Comparison of ENCODE assay signal across 18 cellular contexts in the genomic region with DNA sequence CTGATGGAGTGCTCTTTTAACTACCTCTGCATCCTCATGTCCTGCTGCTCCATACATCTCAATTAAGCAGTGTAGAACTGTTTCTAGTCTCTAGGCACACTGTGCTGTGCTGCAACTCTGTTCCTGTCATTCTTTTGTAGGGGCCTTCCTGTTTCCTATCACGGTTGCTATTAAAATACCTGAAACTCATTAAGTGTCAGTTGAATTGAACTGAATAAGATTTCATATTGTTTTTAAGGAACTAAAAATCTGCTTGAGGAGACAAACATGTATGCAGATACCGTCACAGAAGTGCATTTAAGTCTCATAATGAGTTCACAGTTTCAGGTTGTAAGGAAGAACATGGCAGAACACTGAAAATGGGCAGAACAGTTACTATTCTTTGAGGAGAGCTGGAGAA.
DNase-seq lines count a peak whose midpoint lies in the region; ATAC-seq and TF ChIP-seq lines count a peak whose summit lies in the region.
"Had no signal": no experiment of that assay in that cellular context is flagged by ENCODE, and none has a peak within 500 bp of the region (broad histone marks: within the 10 kb centered on the region; RNA-seq: fewer than 3 reads in every experiment).

No MANE protein-coding gene starts in this region.

- no peaks in the 10 kb centered on the region for H3K4me1 ChIP-seq in CD8-positive, alpha-beta memory T cell (ENCODE audit: insufficient read depth, low read length)

- no peak overlapping the region for H3K4me3 Mint-ChIP-seq in brain
- H3K4me3 Mint-ChIP-seq in CD8-positive, alpha-beta memory T cell = no peak overlapping the region
- H3K4me3 Mint-ChIP-seq: activated naive CD4-positive, alpha-beta T cell treated with anti-CD3 and anti-CD28 coated beads, Interleukin-2, amount 50 U/mL, for 24 hours; naive B cell had no signal

- TF ChIP-seq CTCF in brain (conservative IDR thresholded peaks at IDR 0.05) = no peak

- POLR2A ChIA-PET in CD8-positive, alpha-beta memory T cell (lab: Charles Lee) = no interaction called here

- no peaks in the 10 kb centered on the region for H3K27me3 Mint-ChIP-seq in brain
- H3K27me3 Mint-ChIP-seq in CD8-positive, alpha-beta memory T cell = peaks cover 5 to 9% of the 10 kb centered on the region in 2 donors

- H3K27me3 ChIP-seq in CD8-positive, alpha-beta memory T cell (ENCODE audit: insufficient read depth, low read length, poor library complexity, severe bottlenecking) = no peaks in the 10 kb centered on the region

- H3K9me3 ChIP-seq in CD8-positive, alpha-beta memory T cell (ENCODE audit: low read length) = no peaks in the 10 kb centered on the region

- ATAC-seq in GM18517 (IDR thresholded peaks at IDR 0.05; ENCODE audit: unreplicated experiment) (peak; percentile 93), GM21447 (IDR thresholded peaks at IDR 0.05; ENCODE audit: unreplicated experiment) (peak; percentile 78), HG03025 (IDR thresholded peaks at IDR 0.05; ENCODE audit: low FRiP score, unreplicated experiment) (peak; percentile 87)
- ATAC-seq: right cardiac atrium; stimulated activated naive CD8-positive, alpha-beta T cell treated with anti-CD3 and anti-CD28 coated beads, Interleukin-15, Interleukin-2, amounts not matched to agents 100 U/mL and 50 U/mL, for 24 hours had no signal

- no peak overlapping the region for H3K27ac ChIP-seq in CD8-positive, alpha-beta memory T cell (ENCODE audit: low read depth, low read length)

- H3K36me3 ChIP-seq in CD8-positive, alpha-beta memory T cell (ENCODE audit: insufficient read depth, low read length) = no peaks in the 10 kb centered on the region

- peak overlapping the region in 3 of 5 experiments; percentile 3 to 56 (median 31) for H3K27ac Mint-ChIP-seq in brain
- H3K27ac Mint-ChIP-seq in CD8-positive, alpha-beta memory T cell = no peak overlapping the region
- H3K27ac Mint-ChIP-seq: activated naive CD4-positive, alpha-beta T cell treated with anti-CD3 and anti-CD28 coated beads, Interleukin-2, amount 50 U/mL, for 24 hours; naive B cell had no signal

- peaks cover 7% of the 10 kb centered on the region for H3K4me1 Mint-ChIP-seq in brain
- H3K4me1 Mint-ChIP-seq in CD8-positive, alpha-beta memory T cell = no peaks in the 10 kb centered on the region
- H3K4me1 Mint-ChIP-seq: activated naive CD4-positive, alpha-beta T cell treated with anti-CD3 and anti-CD28 coated beads, Interleukin-2, amount 50 U/mL, for 24 hours; naive B cell had no signal

- DNase-seq in cerebellar nuclear complex (lab: John Stamatoyannopoulos, UW) = no peak
- no peak for DNase-seq in NCI-H524 treated with DMSO at 0.1 percent for 48 hours (lab: John Stamatoyannopoulos, UW)
- DNase-seq in CD8-positive, alpha-beta memory T cell = no peak
- DNase-seq in NCI-H1436 treated with DMSO at 0.1 percent for 48 hours (lab: John Stamatoyannopoulos, UW) = no peak
- DNase-seq: DMS53; head of caudate nucleus; naive B cell; NCI-H1092 treated with DMSO at 0.1 percent for 48 hours; NCI-H510A treated with DMSO at 0.1 percent for 48 hours; right cardiac atrium; stimulated activated CD4-positive, alpha-beta T cell treated with anti-CD3 and anti-CD28 coated beads, Interleukin-2, amount 100 ng/mL, for 48 hours; stimulated activated naive CD8-positive, alpha-beta T cell treated with anti-CD3 and anti-CD28 coated beads, Interleukin-15, Interleukin-2, amounts not matched to agents 100 U/mL and 50 U/mL, for 24 hours; T-helper 9 cell had no signal

- no peaks in the 10 kb centered on the region for H3K9me3 Mint-ChIP-seq in brain
- no peaks in the 10 kb centered on the region for H3K9me3 Mint-ChIP-seq in CD8-positive, alpha-beta memory T cell
- H3K9me3 Mint-ChIP-seq: activated naive CD4-positive, alpha-beta T cell treated with anti-CD3 and anti-CD28 coated beads, Interleukin-2, amount 50 U/mL, for 24 hours had no signal

- no peak overlapping the region for H3K4me3 ChIP-seq in CD8-positive, alpha-beta memory T cell (ENCODE audit: low read length)

- peaks cover 7% of the 10 kb centered on the region for H3K36me3 Mint-ChIP-seq in brain
- H3K36me3 Mint-ChIP-seq in CD8-positive, alpha-beta memory T cell = no peaks in the 10 kb centered on the region
- H3K36me3 Mint-ChIP-seq: activated naive CD4-positive, alpha-beta T cell treated with anti-CD3 and anti-CD28 coated beads, Interleukin-2, amount 50 U/mL, for 24 hours; naive B cell had no signal

- CTCF ChIA-PET in CD8-positive, alpha-beta memory T cell (lab: Charles Lee) = no interaction called here

Comparison
In these comparisons a context has a peak if more than half of its experiments do, and no peak if none do; other contexts are left out.
1. H3K27ac Mint-ChIP-seq: peak in brain (3 of 5); none in CD8-positive, alpha-beta memory T cell (0 of 8).
2. Peak in every context shown above with its lines, with median percentiles within 50 percentile points of each other: ATAC-seq.